1 cellular context compared by ENCODE assay signal in the genomic region with DNA sequence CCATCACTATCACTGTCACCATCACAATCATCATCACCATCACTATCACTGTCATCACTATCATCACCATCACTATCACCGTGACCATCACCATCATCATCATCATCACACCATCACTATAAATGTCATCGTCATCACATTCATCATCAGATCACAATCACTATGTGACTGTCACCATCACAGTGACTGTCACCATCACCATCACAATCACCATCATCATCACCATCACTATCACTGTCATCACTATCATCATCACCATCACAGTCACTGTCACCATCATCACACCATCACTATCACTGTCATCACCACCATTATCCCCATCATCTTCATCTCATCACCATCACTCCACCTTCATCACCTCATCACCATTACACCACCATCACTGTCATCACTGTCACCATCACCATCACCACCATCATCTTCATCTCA.
A peak's percentile ranks its signal among the peaks of the same experiment; 100 is the strongest.
TF ChIP-seq lines count a peak whose summit lies in the region.

No MANE protein-coding gene starts in this region.

TF ChIP-seq in HEK293, 187 proteins besides CTCF, POLR2A, EP300 and RAD21 (continued from another document):
- TF ChIP-seq ZNF2 (tag by site-specific recombination; IDR thresholded peaks at IDR 0.05) = no peak
- no peak for TF ChIP-seq KLF16 (tag by site-specific recombination; IDR thresholded peaks at IDR 0.05)
- no peak for TF ChIP-seq ZNF302 (tag by site-specific recombination; IDR thresholded peaks at IDR 0.05; ENCODE audit: low read depth)
- TF ChIP-seq ZBTB48 (tag by site-specific recombination; IDR thresholded peaks at IDR 0.05) = 0 out of 2 replicates have a peak, but pooled peaks have one; percentile 3
- TF ChIP-seq ZNF768 (tag by site-specific recombination; IDR thresholded peaks at IDR 0.05) = no peak
- TF ChIP-seq ZNF792 (tag by site-specific recombination; IDR thresholded peaks at IDR 0.05) = no peak
- no peak for TF ChIP-seq ZNF37A (tag by site-specific recombination; IDR thresholded peaks at IDR 0.05)
- TF ChIP-seq ZNF610 (tag by site-specific recombination; IDR thresholded peaks at IDR 0.05; ENCODE audit: borderline replicate concordance) = no peak
- TF ChIP-seq ZNF658 (tag by site-specific recombination; IDR thresholded peaks at IDR 0.05) = 0 out of 2 replicates have a peak, but pooled peaks have one; percentile 19
- TF ChIP-seq ZNF202 (tag by site-specific recombination; IDR thresholded peaks at IDR 0.05; ENCODE audit: borderline replicate concordance) = no peak
- no peak for TF ChIP-seq ZNF311 (tag by site-specific recombination; IDR thresholded peaks at IDR 0.05; ENCODE audit: borderline replicate concordance)
- TF ChIP-seq, protein P1, sequence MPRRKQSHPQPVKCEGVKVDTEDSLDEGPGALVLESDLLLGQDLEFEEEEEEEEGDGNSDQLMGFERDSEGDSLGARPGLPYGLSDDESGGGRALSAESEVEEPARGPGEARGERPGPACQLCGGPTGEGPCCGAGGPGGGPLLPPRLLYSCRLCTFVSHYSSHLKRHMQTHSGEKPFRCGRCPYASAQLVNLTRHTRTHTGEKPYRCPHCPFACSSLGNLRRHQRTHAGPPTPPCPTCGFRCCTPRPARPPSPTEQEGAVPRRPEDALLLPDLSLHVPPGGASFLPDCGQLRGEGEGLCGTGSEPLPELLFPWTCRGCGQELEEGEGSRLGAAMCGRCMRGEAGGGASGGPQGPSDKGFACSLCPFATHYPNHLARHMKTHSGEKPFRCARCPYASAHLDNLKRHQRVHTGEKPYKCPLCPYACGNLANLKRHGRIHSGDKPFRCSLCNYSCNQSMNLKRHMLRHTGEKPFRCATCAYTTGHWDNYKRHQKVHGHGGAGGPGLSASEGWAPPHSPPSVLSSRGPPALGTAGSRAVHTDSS (tag by site-specific recombination; IDR thresholded peaks at IDR 0.05) = peak; percentile 96
- no peak for TF ChIP-seq ZNF48 (tag by site-specific recombination; IDR thresholded peaks at IDR 0.05)
- TF ChIP-seq ZFP37 (tag by site-specific recombination; IDR thresholded peaks at IDR 0.05) = no peak
- TF ChIP-seq ZBTB8A (tag by site-specific recombination; IDR thresholded peaks at IDR 0.05) = no peak
- TF ChIP-seq, protein P2, sequence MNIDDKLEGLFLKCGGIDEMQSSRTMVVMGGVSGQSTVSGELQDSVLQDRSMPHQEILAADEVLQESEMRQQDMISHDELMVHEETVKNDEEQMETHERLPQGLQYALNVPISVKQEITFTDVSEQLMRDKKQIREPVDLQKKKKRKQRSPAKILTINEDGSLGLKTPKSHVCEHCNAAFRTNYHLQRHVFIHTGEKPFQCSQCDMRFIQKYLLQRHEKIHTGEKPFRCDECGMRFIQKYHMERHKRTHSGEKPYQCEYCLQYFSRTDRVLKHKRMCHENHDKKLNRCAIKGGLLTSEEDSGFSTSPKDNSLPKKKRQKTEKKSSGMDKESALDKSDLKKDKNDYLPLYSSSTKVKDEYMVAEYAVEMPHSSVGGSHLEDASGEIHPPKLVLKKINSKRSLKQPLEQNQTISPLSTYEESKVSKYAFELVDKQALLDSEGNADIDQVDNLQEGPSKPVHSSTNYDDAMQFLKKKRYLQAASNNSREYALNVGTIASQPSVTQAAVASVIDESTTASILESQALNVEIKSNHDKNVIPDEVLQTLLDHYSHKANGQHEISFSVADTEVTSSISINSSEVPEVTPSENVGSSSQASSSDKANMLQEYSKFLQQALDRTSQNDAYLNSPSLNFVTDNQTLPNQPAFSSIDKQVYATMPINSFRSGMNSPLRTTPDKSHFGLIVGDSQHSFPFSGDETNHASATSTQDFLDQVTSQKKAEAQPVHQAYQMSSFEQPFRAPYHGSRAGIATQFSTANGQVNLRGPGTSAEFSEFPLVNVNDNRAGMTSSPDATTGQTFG (tag by site-specific recombination; IDR thresholded peaks at IDR 0.05; ENCODE audit: borderline replicate concordance) = no peak; the same call in 1 of the 2 replicates
- no peak for TF ChIP-seq GLI2 (tag by site-specific recombination; IDR thresholded peaks at IDR 0.05; ENCODE audit: borderline replicate concordance, low read depth)
- no peak for TF ChIP-seq ZNF555 (tag by site-specific recombination; conservative IDR thresholded peaks at IDR 0.05)
- TF ChIP-seq ZNF366 (tag by site-specific recombination; conservative IDR thresholded peaks at IDR 0.05) = peak; percentile 64
- TF ChIP-seq GLI4 (tag by site-specific recombination; IDR thresholded peaks at IDR 0.05) = no peak
- no peak for TF ChIP-seq ZNF529 (tag by site-specific recombination; IDR thresholded peaks at IDR 0.05; ENCODE audit: insufficient replicate concordance)
TF ChIP-seq in HEK293: peak in this region for 10.
